ENCODE assay signal across 8 cellular contexts in the genomic region with DNA sequence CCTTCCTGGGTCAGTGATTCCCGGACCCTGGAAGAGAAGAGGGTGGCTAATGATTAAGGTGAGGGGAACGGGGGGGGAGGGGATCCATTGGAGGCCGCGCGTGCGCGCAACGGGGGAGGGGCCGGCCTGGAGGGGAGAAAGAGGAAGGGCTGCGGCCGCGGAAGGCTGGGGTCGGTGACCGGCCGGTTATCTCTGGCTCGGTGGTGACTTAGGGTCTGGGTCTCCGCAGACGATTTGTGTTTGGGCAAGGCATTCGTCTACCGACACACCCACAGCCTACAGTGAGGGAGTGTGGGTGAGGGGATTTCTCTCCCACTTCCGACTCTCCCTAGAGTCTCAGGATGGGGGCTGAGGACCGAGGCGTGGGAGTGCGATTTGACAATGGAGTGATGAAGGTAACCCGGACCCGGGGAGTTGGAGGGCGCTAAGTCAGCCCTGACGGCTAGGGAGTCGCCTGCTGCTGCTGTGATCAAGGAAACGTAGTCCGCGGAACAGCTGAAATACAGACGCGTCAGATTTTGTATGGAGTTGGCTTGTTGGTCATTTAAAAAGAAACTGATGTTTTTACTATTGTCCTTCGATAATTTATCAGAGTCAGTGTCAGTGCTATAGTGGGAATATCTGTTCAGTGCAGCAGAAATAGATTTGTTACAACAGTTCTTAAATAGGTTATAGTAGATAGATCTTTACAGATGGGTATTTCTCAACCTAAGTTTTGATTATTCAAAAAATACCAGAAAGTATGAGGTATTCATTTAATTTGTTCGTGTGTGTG. TPM values are rescaled to one million over a fixed set of nuclear protein-coding genes. Genes with fewer than 3 reads are reported as not detected.
DNase-seq lines count a peak whose midpoint lies in the region; ATAC-seq and TF ChIP-seq lines count a peak whose summit lies in the region.

No MANE protein-coding gene starts in this region.

- peak; percentile 23 to 62 (median 40) for DNase-seq in CD4-positive, alpha-beta T cell
- peak; percentile 24 for DNase-seq in Panc1 (ENCODE audit: low read depth, low spot score)
- peak; percentile 46 for DNase-seq in activated gamma-delta T cell treated with Interleukin-2 at 50 U/mL for 16 hours
- peak in 1 of 2 donors; percentile 35 for DNase-seq in foreskin keratinocyte
- DNase-seq in neural crest cell (ENCODE audit: low read depth, low spot score) = peak; percentile 62

- intact Hi-C loops in CD4-positive, alpha-beta T cell (cut with DNase I, micrococcal nuclease) = loop anchor here (5.0 to 10.0 kb wide), 6 partner anchors 53 to 669 kb away; a partner anchor contains a TSS
- intact Hi-C loops in Panc1 (cut with micrococcal nuclease; ENCODE audit: unreplicated experiment) = loop anchor here (10.0 kb wide), 2 partner anchors 117 to 507 kb away; a partner anchor contains a TSS

- peak overlapping the region; percentile 71 to 100 (median 97) for H3K9ac ChIP-seq in subcutaneous abdominal adipose tissue (ENCODE audit: low read length in 5 of 5)

- H3K4me3 Mint-ChIP-seq in CD4-positive, alpha-beta T cell = peak overlapping the region; percentile 98
- H3K4me3 Mint-ChIP-seq in neural crest cell = peak overlapping the region; percentile 98

- peaks cover 45% of the 10 kb centered on the region for H3K36me3 Mint-ChIP-seq in CD4-positive, alpha-beta T cell (ENCODE audit: low read depth)
- H3K36me3 Mint-ChIP-seq in neural crest cell (ENCODE audit: low read depth) = peaks cover 7% of the 10 kb centered on the region

- no peaks in the 10 kb centered on the region for H3K27me3 Mint-ChIP-seq in CD4-positive, alpha-beta T cell
- peaks cover 28% of the 10 kb centered on the region for H3K27me3 Mint-ChIP-seq in neural crest cell (ENCODE audit: low read depth)

- H3K4me3 ChIP-seq in Panc1 (ENCODE audit: low read depth in 2 of 2, low read length in 2 of 2) (peak overlapping the region; percentile 69 to 96), subcutaneous abdominal adipose tissue (ENCODE audit: low read depth in 1 of 5, low read length in 5 of 5) (peak overlapping the region; percentile 98 to 100 (median 99))

- in situ Hi-C loops in Panc1 (cut with HindIII; ENCODE audit: low pct_unique_long_range_greater_than_20kb, low sequenced_read_pairs) = no loop called here

- no peaks in the 10 kb centered on the region; the same call in 1 of the 2 replicates for H3K36me3 ChIP-seq in Panc1 (ENCODE audit: control insufficient read depth, insufficient read depth, low read length)
- peaks cover 0 to 12% (median 2%) of the 10 kb centered on the region in 5 donors for H3K36me3 ChIP-seq in subcutaneous abdominal adipose tissue (ENCODE audit: control insufficient read depth in 5 of 5, insufficient read depth in 5 of 5, low read length in 5 of 5)

- no peaks in the 10 kb centered on the region for H3K9me3 ChIP-seq in CD4-positive, alpha-beta T cell (ENCODE audit: control insufficient read depth, low read length)
- H3K9me3 ChIP-seq in Panc1 (ENCODE audit: control insufficient read depth, insufficient read depth, low read depth, low read length) (no peaks in the 10 kb centered on the region), subcutaneous abdominal adipose tissue (ENCODE audit: control insufficient read depth in 5 of 5, low read length in 5 of 5) (no peaks in the 10 kb centered on the region)

- no peaks in the 10 kb centered on the region for H3K27me3 ChIP-seq in CD4-positive, alpha-beta T cell (ENCODE audit: control insufficient read depth, insufficient read depth, low read length)
- H3K27me3 ChIP-seq in Panc1 (ENCODE audit: control insufficient read depth, insufficient read depth, low read length) (no peaks in the 10 kb centered on the region), foreskin keratinocyte (no peaks in the 10 kb centered on the region), subcutaneous abdominal adipose tissue (ENCODE audit: control insufficient read depth in 5 of 5, insufficient read depth in 4 of 5, low read length in 5 of 5) (no peaks in the 10 kb centered on the region)

- CTCF ChIA-PET in CD4-positive, alpha-beta T cell (lab: Charles Lee) = interaction anchor here (0.7 kb wide), 1 partner anchor 12 kb away, joined by 3 read pairs; no protein-coding TSS in a partner anchor
- CTCF ChIA-PET in Panc1 (lab: Charles Lee) = no interaction called here

- H3K9me3 Mint-ChIP-seq in CD4-positive, alpha-beta T cell = no peaks in the 10 kb centered on the region
- no peaks in the 10 kb centered on the region for H3K9me3 Mint-ChIP-seq in neural crest cell

- H3K27ac ChIP-seq in CD4-positive, alpha-beta T cell (ENCODE audit: low read depth, low read length) = peak overlapping the region; percentile 87
- peak overlapping the region; percentile 91 for H3K27ac ChIP-seq in Panc1 (ENCODE audit: low read length)
- peak overlapping the region; percentile 49 for H3K27ac ChIP-seq in foreskin keratinocyte
- peak overlapping the region; percentile 97 for H3K27ac ChIP-seq in subcutaneous abdominal adipose tissue (ENCODE audit: low read depth, low read length)

- H3K27ac Mint-ChIP-seq in CD4-positive, alpha-beta T cell = peak overlapping the region; percentile 92
- H3K27ac Mint-ChIP-seq in neural crest cell (ENCODE audit: unreplicated experiment) = peak overlapping the region; percentile 87

- H3K4me1 ChIP-seq in Panc1 (ENCODE audit: control insufficient read depth, insufficient read depth, low read length) (peaks cover 10% of the 10 kb centered on the region), foreskin keratinocyte (no peaks in the 10 kb centered on the region), subcutaneous abdominal adipose tissue (ENCODE audit: control insufficient read depth in 5 of 5, insufficient read depth in 5 of 5, low read length in 5 of 5) (peaks cover 2 to 25% (median 24%) of the 10 kb centered on the region in 5 donors)

- peak; percentile 31 for ATAC-seq in CD4-positive, alpha-beta T cell (ENCODE audit: poor library complexity)
- peak; percentile 41 for ATAC-seq in GM19395 (IDR thresholded peaks at IDR 0.05; ENCODE audit: unreplicated experiment)
- ATAC-seq in HG03521 (IDR thresholded peaks at IDR 0.05; ENCODE audit: unreplicated experiment) = peak; percentile 34
- ATAC-seq in Panc1 = peak; percentile 82
- ATAC-seq in foreskin keratinocyte = peak; percentile 67

- POLR2A ChIA-PET in CD4-positive, alpha-beta T cell (lab: Charles Lee) = interaction anchor here (0.7 to 1.4 kb wide), 8 partner anchors 10 to 701 kb away, joined by 3 to 6 read pairs (median 3); a partner anchor contains a TSS
- POLR2A ChIA-PET in Panc1 (lab: Charles Lee) = interaction anchor here (0.7 kb wide), 1 partner anchor 139 kb away, joined by 3 read pairs; no protein-coding TSS in a partner anchor

- H3K4me1 Mint-ChIP-seq in CD4-positive, alpha-beta T cell (ENCODE audit: low read depth) = peaks cover 51% of the 10 kb centered on the region
- peaks cover 33% of the 10 kb centered on the region for H3K4me1 Mint-ChIP-seq in neural crest cell

- BruUV-seq in Panc1 (replicated peaks; lab: Mats Ljungman, UMichigan) = no TSS peak

- no peak for TF ChIP-seq CTCF in CD4-positive, alpha-beta T cell (IDR thresholded peaks at IDR 0.05)
- TF ChIP-seq CTCF in Panc1 (IDR thresholded peaks at IDR 0.05) = no peak
- no peak for TF ChIP-seq CTCF in foreskin keratinocyte (conservative IDR thresholded peaks at IDR 0.05)
- TF ChIP-seq CTCF in neural crest cell (conservative IDR thresholded peaks at IDR 0.05) = no peak

RNA-seq across cellular contexts. Expression of a gene that starts 0.7 kb away (rescaled TPM):
- total RNA-seq in CD4-positive, alpha-beta T cell = 10 to 100 TPM; 35.4 to 37.1 TPM
- total RNA-seq in Panc1 (2021; ENCODE audit: unreplicated experiment) (37.2 TPM), foreskin keratinocyte (17.6 and 17.8 TPM in 2 replicates), neural crest cell (37.4 and 37.7 TPM in 2 replicates)
- 25.8 TPM for polyA plus RNA-seq in Panc1 (2012; ENCODE audit: insufficient read length)
- polyA plus RNA-seq in foreskin keratinocyte = 7.2 and 8.1 TPM in 2 replicates

RNA-seq across cellular contexts. Expression of a gene that starts 54.7 kb away (rescaled TPM):
- 100 to 1,000 TPM; 183 to 189 TPM for total RNA-seq in CD4-positive, alpha-beta T cell
- total RNA-seq in Panc1 (2021; ENCODE audit: unreplicated experiment) (75.7 TPM), foreskin keratinocyte (67.3 and 83.6 TPM in 2 replicates), neural crest cell (105 and 122 TPM in 2 replicates)
- polyA plus RNA-seq in Panc1 (2012; ENCODE audit: insufficient read length) = 88.4 TPM
- polyA plus RNA-seq in foreskin keratinocyte = 33.6 and 37.7 TPM in 2 replicates

Comparison
In these comparisons a context has a peak if more than half of its experiments do, and no peak if none do; other contexts are left out.
1. ATAC-seq: peak in every context shown above with its lines; median percentile 82 in Panc1; 67 in foreskin keratinocyte; 41 in GM19395; 34 in HG03521; 31 in CD4-positive, alpha-beta T cell.